ENCODE assay signal across 18 cellular contexts in the genomic region with DNA sequence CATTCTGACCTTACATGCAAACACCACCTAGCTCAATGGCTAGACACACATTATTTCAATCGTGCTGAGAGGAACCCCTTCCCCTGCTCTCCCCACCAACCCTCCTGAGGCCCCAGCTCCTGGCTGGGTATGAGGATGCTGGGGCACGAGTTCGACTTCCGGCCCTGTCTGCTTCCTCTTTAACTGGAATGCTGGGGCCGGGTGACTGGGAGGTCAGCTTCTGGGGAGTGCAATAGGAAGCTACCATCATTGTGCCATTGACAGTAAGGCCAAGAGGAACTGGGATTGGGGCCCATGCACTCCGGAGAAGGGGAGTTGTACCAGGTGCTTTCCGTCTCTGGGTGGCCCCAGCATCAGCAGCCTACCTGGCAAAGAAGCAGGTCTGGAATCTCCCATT. TPM values are rescaled to one million over a fixed set of nuclear protein-coding genes. Genes with fewer than 3 reads are reported as not detected.
DNase-seq lines count a peak whose midpoint lies in the region; ATAC-seq, FAIRE-seq and TF ChIP-seq lines count a peak whose summit lies in the region.
"Had no signal": no experiment of that assay in that cellular context is flagged by ENCODE, and none has a peak within 500 bp of the region (broad histone marks: within the 10 kb centered on the region; RNA-seq: fewer than 3 reads in every experiment).

No MANE protein-coding gene starts in this region.

- no CpG with 5 or more reads among the region's 7 CpGs for WGBS in trophoblast cell (ENCODE audit: extremely low coverage, insufficient coverage, insufficient read length)

- no peak overlapping the region for H2BK12ac ChIP-seq in trophoblast cell (ENCODE audit: low read length)

- no peak overlapping the region for H2BK5ac ChIP-seq in trophoblast cell (ENCODE audit: low read depth, low read length, poor library complexity)

- ATAC-seq in left cardiac atrium, result peak in 1 of 2 donors; percentile 29
- no peak for ATAC-seq in HG02870 (IDR thresholded peaks at IDR 0.05; ENCODE audit: unreplicated experiment)
- ATAC-seq in HG03025 (IDR thresholded peaks at IDR 0.05; ENCODE audit: low FRiP score, unreplicated experiment), result no peak
- ATAC-seq: foreskin keratinocyte, HCT116 had no signal

- no peak overlapping the region for H3K18ac ChIP-seq in trophoblast cell (ENCODE audit: low read length)

- no peak overlapping the region for H3K4me2 ChIP-seq in trophoblast cell (ENCODE audit: low read length)
- H3K4me2 ChIP-seq: KMS-11 had no signal

- H3K4ac ChIP-seq in trophoblast cell (ENCODE audit: low read depth, low read length), result no peak overlapping the region

- no peak overlapping the region for H3K14ac ChIP-seq in trophoblast cell (ENCODE audit: low read length)

- FAIRE-seq in GM12891 (lab: Jason Lieb, UNC), result no peak
- FAIRE-seq in H54 (lab: Jason Lieb, UNC), result no peak
- FAIRE-seq: endometrium, G401.6, small intestine had no signal

- H2AK5ac ChIP-seq in trophoblast cell (ENCODE audit: low read length), result no peak overlapping the region

- no peak overlapping the region for H2AFZ ChIP-seq in trophoblast cell (ENCODE audit: insufficient read depth, low read length, poor library complexity)

- TF ChIP-seq POLR2A in GM12891 (IDR thresholded peaks at IDR 0.05; ENCODE audit: low read depth, low read length), result no peak
- no peak for TF ChIP-seq POLR2A in Peyer's patch (IDR thresholded peaks at IDR 0.05)
- TF ChIP-seq POLR2A in H54 (IDR thresholded peaks at IDR 0.05; ENCODE audit: low read depth, low read length), result no peak

- no peak overlapping the region for H4K12ac ChIP-seq in trophoblast cell (ENCODE audit: low read depth, low read length)

- H2BK120ac ChIP-seq in trophoblast cell (ENCODE audit: insufficient read depth, low read length, poor library complexity), result no peak overlapping the region

- intact Hi-C loops in left cardiac atrium (cut with DNase I), result no loop called here

- no peaks in the 10 kb centered on the region for H3K9me3 ChIP-seq in Peyer's patch
- H3K9me3 ChIP-seq in trophoblast cell (ENCODE audit: insufficient read depth, low read depth, low read length), result no peaks in the 10 kb centered on the region

- DNase-seq in GM12891 (ENCODE audit: insufficient read length, low spot score) (no peak), Peyer's patch (peak in 2 of 3 donors; percentile 23 to 58), left cardiac atrium (peak; percentile 54), trophoblast cell (no peak), cerebellar cortex (ENCODE audit: low spot score) (no peak), H54 (ENCODE audit: insufficient read length, low spot score) (no peak)
- DNase-seq: activated CD4-positive, alpha-beta memory T cell treated with anti-CD3 and anti-CD28 coated beads, Interleukin-2, amount 10 ng/mL, durations not matched to agents 7 days and 5 days; Calu3; central memory CD4-positive, alpha-beta T cell; foreskin keratinocyte; NCI-H1417 treated with DMSO at 0.1 percent for 48 hours; small intestine had no signal

- H3K27ac ChIP-seq in Peyer's patch (no peak overlapping the region), trophoblast cell (ENCODE audit: low read depth, low read length) (no peak overlapping the region)
- H3K27ac ChIP-seq: foreskin keratinocyte, KMS-11 had no signal

- H3K4me1 ChIP-seq in Peyer's patch, result peaks cover 0 to 10% (median 0%) of the 10 kb centered on the region in 4 donors
- H3K4me1 ChIP-seq in trophoblast cell (ENCODE audit: control insufficient read depth in 1 of 2, insufficient read depth in 2 of 2, low read length in 2 of 2), result peaks cover 18 to 26% of the 10 kb centered on the region in 2 experiments
- H3K4me1 ChIP-seq: foreskin keratinocyte had no signal

- H4K8ac ChIP-seq in trophoblast cell (ENCODE audit: low read depth, low read length), result no peak overlapping the region

- H3K9ac ChIP-seq in trophoblast cell (ENCODE audit: low read length), result no peak overlapping the region
- H3K9ac ChIP-seq: KMS-11 had no signal

- H3K79me2 ChIP-seq in trophoblast cell (ENCODE audit: control insufficient read depth, insufficient read depth, low read length, poor library complexity), result no peaks in the 10 kb centered on the region

- no peak for TF ChIP-seq CTCF in Peyer's patch (IDR thresholded peaks at IDR 0.05)

- H3K4me3 ChIP-seq in Peyer's patch (no peak overlapping the region), trophoblast cell (ENCODE audit: low read depth, low read length) (no peak overlapping the region)

- no peaks in the 10 kb centered on the region for H3K27me3 ChIP-seq in Peyer's patch
- H3K27me3 ChIP-seq in trophoblast cell (ENCODE audit: insufficient read depth, low read length), result peaks cover 4% of the 10 kb centered on the region

- peaks cover 8% of the 10 kb centered on the region for H3K79me1 ChIP-seq in trophoblast cell (ENCODE audit: low read length)

- no peak overlapping the region for H3K23ac ChIP-seq in trophoblast cell (ENCODE audit: low read length)

- H3K36me3 ChIP-seq in Peyer's patch, result no peaks in the 10 kb centered on the region
- no peaks in the 10 kb centered on the region for H3K36me3 ChIP-seq in trophoblast cell (ENCODE audit: control insufficient read depth in 1 of 2, insufficient read depth in 2 of 2, low read length in 2 of 2)

- H4K91ac ChIP-seq in trophoblast cell (ENCODE audit: low read depth, low read length), result peak overlapping the region; percentile 49

TF ChIP-seq in GM12891, 5 proteins besides CTCF, POLR2A, EP300 and RAD21:
- TF ChIP-seq TAF1 (IDR thresholded peaks at IDR 0.05; ENCODE audit: low read depth, low read length) (no peak), POLR2AphosphoS5 (IDR thresholded peaks at IDR 0.05; ENCODE audit: low read depth, low read length) (no peak), SPI1 (IDR thresholded peaks at IDR 0.05; ENCODE audit: low read depth, low read length) (peak; percentile 80)
TF ChIP-seq in GM12891: peak in this region for 1.

RNA-seq across cellular contexts. Expression of gene TLE3, which starts 15.6 kb away (rescaled TPM):
- polyA plus RNA-seq in GM12891 (2012; ENCODE audit: low read depth, missing spikeins), result 18.6 TPM
- total RNA-seq in Peyer's patch, result 100 to 1,000 TPM; 130 to 176 (median 140) TPM
- 10 to 100 TPM; 22.4 to 29.3 TPM for total RNA-seq in left cardiac atrium
- 139 and 146 TPM in 2 replicates for polyA plus RNA-seq in trophoblast cell (2013)

Comparison
In these comparisons a context has a peak if more than half of its experiments do, and no peak if none do; other contexts are left out.
1. DNase-seq: peak in Peyer's patch (2 of 3) and left cardiac atrium (single experiment); none in GM12891 (single experiment), trophoblast cell (0 of 2), cerebellar cortex (single experiment) and H54 (single experiment).
2. RNA of gene TLE3, which starts 15.6 kb away (total RNA-seq): 130 to 176 TPM in Peyer's patch; 22.4 to 29.3 TPM in left cardiac atrium; every median in the first group is over 4 times any median in the second.